ENCODE assay signal across 8 cellular contexts in genomic region chr1:16613185-16614147, GRCh38. TPM values are rescaled to one million over a fixed set of nuclear protein-coding genes. Genes with fewer than 3 reads are reported as not detected.
DNase-seq lines count a peak whose midpoint lies in the region; ATAC-seq and TF ChIP-seq lines count a peak whose summit lies in the region.

Gene NBPF1 (minus strand): TSS chr1:16613564.

- no peak within 1 kb of the TSS for H3K27ac Mint-ChIP-seq in activated T-helper 2 cell treated with anti-CD3 and anti-CD28 coated beads, Interferon-gamma antibody, Interleukin-2, Interleukin-4, amounts not matched to agents 10 μg/mL and 5 μg/mL and 100 μg/mL, durations not matched to agents 14 hours and 24 hours and 36 hours
- H3K27ac Mint-ChIP-seq in naive thymus-derived CD8-positive, alpha-beta T cell = no peak within 1 kb of the TSS
- H3K27ac Mint-ChIP-seq in stimulated activated memory B cell treated with anti-CD40 and anti-IgM and Interleukin-4, amounts not matched to agents 10 μg/mL and 1 μg/mL and 100 μg/mL, for 72 hours = no peak within 1 kb of the TSS

- DNase-seq in Daoy (ENCODE audit: low read depth) (peak; percentile 100), H4 (ENCODE audit: low spot score) (peak; percentile 94), LHCN-M2 (ENCODE audit: low read depth) (peak; percentile 93), RPMI7951 (ENCODE audit: low read depth) (peak; percentile 94), fibroblast of pulmonary artery (ENCODE audit: low read depth) (peak; percentile 93)
- DNase-seq in activated T-helper 2 cell treated with anti-CD3 and anti-CD28 coated beads, Interferon-gamma antibody, Interleukin-2, Interleukin-4, amounts not matched to agents 10 μg/mL and 5 μg/mL and 100 μg/mL, durations not matched to agents 14 hours and 24 hours and 36 hours (ENCODE audit: low spot score) = peak; percentile 82
- peak; percentile 80 to 97 (median 90) for DNase-seq in naive thymus-derived CD8-positive, alpha-beta T cell

- H3K4me3 Mint-ChIP-seq in activated T-helper 2 cell treated with anti-CD3 and anti-CD28 coated beads, Interferon-gamma antibody, Interleukin-2, Interleukin-4, amounts not matched to agents 10 μg/mL and 5 μg/mL and 100 μg/mL, durations not matched to agents 14 hours and 24 hours and 36 hours (ENCODE audit: low read depth) = no peak within 1 kb of the TSS
- H3K4me3 Mint-ChIP-seq in naive thymus-derived CD8-positive, alpha-beta T cell = no peak within 1 kb of the TSS
- H3K4me3 Mint-ChIP-seq in stimulated activated memory B cell treated with anti-CD40 and anti-IgM and Interleukin-4, amounts not matched to agents 10 μg/mL and 1 μg/mL and 100 μg/mL, for 72 hours = no peak within 1 kb of the TSS

- no peak for TF ChIP-seq CTCF in fibroblast of pulmonary artery (IDR thresholded peaks at IDR 0.05; ENCODE audit: low read length, missing control alignments)

- POLR2A ChIA-PET in naive thymus-derived CD8-positive, alpha-beta T cell (lab: Charles Lee) = interaction anchor here (0.6 to 1.9 kb wide), 9 partner anchors 11 to 388 kb away, joined by 3 to 9 read pairs (median 3); no protein-coding TSS in a partner anchor

- intact Hi-C loops in activated T-helper 2 cell treated with anti-CD3 and anti-CD28 coated beads, Interferon-gamma antibody, Interleukin-2, Interleukin-4, amounts not matched to agents 10 μg/mL and 5 μg/mL and 100 μg/mL, durations not matched to agents 14 hours and 24 hours and 36 hours (cut with micrococcal nuclease) = loop anchor here (2.0 kb wide), 1 partner anchor 31 kb away; no protein-coding TSS in a partner anchor

- peak; percentile 93 for ATAC-seq in naive thymus-derived CD8-positive, alpha-beta T cell
- ATAC-seq in stimulated activated memory B cell treated with anti-CD40 and anti-IgM and Interleukin-4, amounts not matched to agents 10 μg/mL and 1 μg/mL and 100 μg/mL, for 72 hours = peak; percentile 97

- no peaks in the 10 kb centered on the region for H3K27me3 Mint-ChIP-seq in activated T-helper 2 cell treated with anti-CD3 and anti-CD28 coated beads, Interferon-gamma antibody, Interleukin-2, Interleukin-4, amounts not matched to agents 10 μg/mL and 5 μg/mL and 100 μg/mL, durations not matched to agents 14 hours and 24 hours and 36 hours (ENCODE audit: low read depth)
- H3K27me3 Mint-ChIP-seq in naive thymus-derived CD8-positive, alpha-beta T cell = no peaks in the 10 kb centered on the region
- H3K27me3 Mint-ChIP-seq in stimulated activated memory B cell treated with anti-CD40 and anti-IgM and Interleukin-4, amounts not matched to agents 10 μg/mL and 1 μg/mL and 100 μg/mL, for 72 hours = no peaks in the 10 kb centered on the region

- peak within 1 kb of the TSS; percentile 70 for H3K4me3 ChIP-seq in fibroblast of pulmonary artery (replicated peaks; ENCODE audit: low read depth, low read length)

- H3K4me1 Mint-ChIP-seq in activated T-helper 2 cell treated with anti-CD3 and anti-CD28 coated beads, Interferon-gamma antibody, Interleukin-2, Interleukin-4, amounts not matched to agents 10 μg/mL and 5 μg/mL and 100 μg/mL, durations not matched to agents 14 hours and 24 hours and 36 hours (ENCODE audit: low read depth) = no peaks in the 10 kb centered on the region
- no peaks in the 10 kb centered on the region for H3K4me1 Mint-ChIP-seq in naive thymus-derived CD8-positive, alpha-beta T cell
- H3K4me1 Mint-ChIP-seq in stimulated activated memory B cell treated with anti-CD40 and anti-IgM and Interleukin-4, amounts not matched to agents 10 μg/mL and 1 μg/mL and 100 μg/mL, for 72 hours = no peaks in the 10 kb centered on the region

- no peaks in the 10 kb centered on the region for H3K9me3 Mint-ChIP-seq in activated T-helper 2 cell treated with anti-CD3 and anti-CD28 coated beads, Interferon-gamma antibody, Interleukin-2, Interleukin-4, amounts not matched to agents 10 μg/mL and 5 μg/mL and 100 μg/mL, durations not matched to agents 14 hours and 24 hours and 36 hours
- H3K9me3 Mint-ChIP-seq in naive thymus-derived CD8-positive, alpha-beta T cell = no peaks in the 10 kb centered on the region
- H3K9me3 Mint-ChIP-seq in stimulated activated memory B cell treated with anti-CD40 and anti-IgM and Interleukin-4, amounts not matched to agents 10 μg/mL and 1 μg/mL and 100 μg/mL, for 72 hours = no peaks in the 10 kb centered on the region

- no peaks in the 10 kb centered on the region for H3K36me3 Mint-ChIP-seq in activated T-helper 2 cell treated with anti-CD3 and anti-CD28 coated beads, Interferon-gamma antibody, Interleukin-2, Interleukin-4, amounts not matched to agents 10 μg/mL and 5 μg/mL and 100 μg/mL, durations not matched to agents 14 hours and 24 hours and 36 hours (ENCODE audit: low read depth)
- no peaks in the 10 kb centered on the region for H3K36me3 Mint-ChIP-seq in naive thymus-derived CD8-positive, alpha-beta T cell
- no peaks in the 10 kb centered on the region for H3K36me3 Mint-ChIP-seq in stimulated activated memory B cell treated with anti-CD40 and anti-IgM and Interleukin-4, amounts not matched to agents 10 μg/mL and 1 μg/mL and 100 μg/mL, for 72 hours

RNA-seq across cellular contexts. Expression of gene NBPF1, which starts in this region (rescaled TPM):
- total RNA-seq in Daoy (2014; rRNA removed; shearing (Covaris generic)) = 41.5 and 42.2 TPM in 2 replicates
- 20.9 and 24.0 TPM in 2 replicates for total RNA-seq in H4 (2014; rRNA removed; shearing (Covaris generic))
- total RNA-seq in LHCN-M2 (2014; rRNA removed) = 23.0 and 24.9 TPM in 2 replicates
- 11.4 TPM for polyA plus RNA-seq in LHCN-M2 (2012)
- total RNA-seq in RPMI7951 (2014; rRNA removed; shearing (Covaris generic)) = 13.4 and 18.9 TPM in 2 replicates
- 5.2 and 6.1 TPM in 2 replicates for total RNA-seq in activated T-helper 2 cell treated with anti-CD3 and anti-CD28 coated beads, Interferon-gamma antibody, Interleukin-2, Interleukin-4, amounts not matched to agents 10 μg/mL and 5 μg/mL and 100 μg/mL, durations not matched to agents 14 hours and 24 hours and 36 hours
- total RNA-seq in naive thymus-derived CD8-positive, alpha-beta T cell = 10 to 100 TPM; 46.4 to 48.1 TPM
- 10 to 100 TPM in 2 of 3 donors, 1 to 10 TPM in 1; 9.1 to 18.9 (median 13.2) TPM for polyA plus RNA-seq in naive thymus-derived CD8-positive, alpha-beta T cell

Comparison
In these comparisons a context has a peak if more than half of its experiments do, and no peak if none do; other contexts are left out.
1. Peak in every context shown above with its lines: DNase-seq, ATAC-seq and H3K4me3 ChIP-seq.